Comparison of ENCODE assay signal across 8 cellular contexts in the genomic region with DNA sequence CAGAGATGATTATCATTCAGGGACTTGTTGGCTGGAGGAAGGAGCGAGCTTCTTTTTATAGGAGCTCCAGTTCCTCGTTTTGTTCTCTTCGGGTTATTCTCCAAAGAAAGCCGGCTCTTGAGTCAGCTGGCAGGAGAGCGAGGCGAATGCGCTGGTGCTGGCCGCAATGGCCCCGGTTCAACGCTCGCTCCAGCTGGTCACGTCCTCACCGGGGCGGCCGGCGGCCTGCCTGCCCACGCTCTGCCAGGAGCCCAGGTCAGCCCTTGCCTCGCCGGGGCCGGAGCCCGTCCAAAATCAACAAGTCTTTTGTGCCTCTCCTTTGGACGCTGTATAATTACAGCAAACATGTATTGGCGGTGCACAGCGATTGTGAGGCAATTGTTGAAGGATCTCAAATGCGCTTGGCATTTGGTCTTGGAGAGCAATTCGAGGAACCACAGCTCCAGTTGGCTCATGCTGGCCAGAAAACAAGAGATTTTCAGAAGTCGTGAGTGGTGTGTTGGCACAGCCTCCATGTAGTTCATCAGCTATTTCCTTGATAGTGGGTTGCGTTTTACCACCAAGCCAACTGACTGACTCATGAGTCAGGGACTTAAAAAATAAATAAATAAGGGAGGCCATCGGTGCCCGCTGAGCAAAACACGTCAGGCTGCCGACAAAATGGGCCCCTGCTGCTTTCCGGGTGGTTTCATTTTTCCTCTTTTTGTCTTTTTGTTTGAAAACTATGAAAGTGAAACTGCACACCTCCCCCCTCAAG.
DNase-seq lines count a peak whose midpoint lies in the region; ATAC-seq and TF ChIP-seq lines count a peak whose summit lies in the region.

No MANE protein-coding gene starts in this region.

- peak overlapping the region; percentile 59 for H3K4me3 Mint-ChIP-seq in chondrocyte (ENCODE audit: unreplicated experiment)

- no peak overlapping the region for H4K8ac ChIP-seq in mesenchymal stem cell (ENCODE audit: low read length)

- H4K91ac ChIP-seq in mesenchymal stem cell (ENCODE audit: low read length), result no peak overlapping the region

- DNase-seq in activated gamma-delta T cell treated with Interleukin-2 at 50 U/mL for 16 hours, result peak; percentile 30
- no peak for DNase-seq in activated gamma-delta T cell (lab: John Stamatoyannopoulos, UW)
- DNase-seq in RWPE1 (ENCODE audit: low spot score), result peak; percentile 92
- DNase-seq in chondrocyte (ENCODE audit: low spot score), result peak; percentile 78
- DNase-seq in mesenchymal stem cell, result peak; percentile 68
- peak; percentile 96 for DNase-seq in aorta
- DNase-seq in activated CD4-positive, CD25-positive, alpha-beta regulatory T cell (lab: John Stamatoyannopoulos, UW), result no peak

- POLR2A ChIA-PET in RWPE1 (lab: Yijun Ruan, JAX; ENCODE audit: low non-redundant PET), result no interaction called here

- peaks cover 0 to 34% of the 10 kb centered on the region in 2 experiments for H3K27me3 ChIP-seq in mesenchymal stem cell (ENCODE audit: control insufficient read depth in 1 of 2, insufficient read depth in 1 of 2, low read length in 2 of 2)
- no peaks in the 10 kb centered on the region for H3K27me3 ChIP-seq in aorta (ENCODE audit: control insufficient read depth in 1 of 2, insufficient read depth in 2 of 2, low read length in 1 of 2)

- H2BK5ac ChIP-seq in mesenchymal stem cell (ENCODE audit: low read depth, low read length, poor library complexity, severe bottlenecking), result peak overlapping the region; percentile 38

- no peak overlapping the region for H3K23ac ChIP-seq in mesenchymal stem cell (ENCODE audit: low read length in 2 of 2)

- TF ChIP-seq CTCF in RWPE1 (conservative IDR thresholded peaks at IDR 0.05; ENCODE audit: low read depth) (no peak), chondrocyte (IDR thresholded peaks at IDR 0.05) (no peak)

- H3K27me3 Mint-ChIP-seq in chondrocyte (ENCODE audit: low read depth), result peaks cover 31% of the 10 kb centered on the region

- H3K27ac Mint-ChIP-seq in chondrocyte (ENCODE audit: unreplicated experiment), result peak overlapping the region; percentile 95

- H3K9me3 Mint-ChIP-seq in chondrocyte (ENCODE audit: low read depth), result no peaks in the 10 kb centered on the region

- ATAC-seq in aorta (ENCODE audit: low FRiP score) (peak; percentile 92), GM19455 (IDR thresholded peaks at IDR 0.05; ENCODE audit: unreplicated experiment) (no peak)

- 89% methylated on average over 33 of the region's 33 CpGs for WGBS in mesenchymal stem cell
- WGBS in aorta, 2 donors, result 2 to 4% methylated on average over 33 of the region's 33 CpGs

- H3K27ac ChIP-seq in RWPE1 (peak overlapping the region; percentile 92), mesenchymal stem cell (ENCODE audit: low read length, poor library complexity, severe bottlenecking) (peak overlapping the region; percentile 75), aorta (ENCODE audit: low read depth in 1 of 2, low read length in 2 of 2) (peak overlapping the region; percentile 78 to 97)

- no peak overlapping the region for H3K4ac ChIP-seq in mesenchymal stem cell (ENCODE audit: low read depth in 1 of 2, low read length in 2 of 2)

- H3K4me2 ChIP-seq in mesenchymal stem cell (ENCODE audit: low read length, poor library complexity, severe bottlenecking), result peak overlapping the region; percentile 56

- H3K36me3 ChIP-seq in mesenchymal stem cell (ENCODE audit: control insufficient read depth in 1 of 2, insufficient read depth in 2 of 2, low read depth in 1 of 2, low read length in 2 of 2) (no peaks in the 10 kb centered on the region), aorta (ENCODE audit: control insufficient read depth in 1 of 2, insufficient read depth in 2 of 2, low read length in 1 of 2) (no peaks in the 10 kb centered on the region)

- H3K9me3 ChIP-seq in mesenchymal stem cell (ENCODE audit: control insufficient read depth, low read length), result no peaks in the 10 kb centered on the region
- H3K9me3 ChIP-seq in aorta (ENCODE audit: control insufficient read depth, low read length), result no peaks in the 10 kb centered on the region

- peaks cover 24% of the 10 kb centered on the region for H3K4me1 Mint-ChIP-seq in chondrocyte (ENCODE audit: low read depth)

- peak overlapping the region; percentile 68 for H3K9ac ChIP-seq in mesenchymal stem cell (ENCODE audit: low read length)

- no peak overlapping the region for H2BK120ac ChIP-seq in mesenchymal stem cell (ENCODE audit: low read depth, low read length)

- peak overlapping the region; percentile 63 for H2AK5ac ChIP-seq in mesenchymal stem cell (ENCODE audit: low read length, severe bottlenecking)

- H3K4me1 ChIP-seq in mesenchymal stem cell (ENCODE audit: control insufficient read depth, insufficient read depth, low read depth, low read length), result peaks cover 22% of the 10 kb centered on the region
- peaks cover 0 to 1% of the 10 kb centered on the region in 2 donors for H3K4me1 ChIP-seq in aorta (ENCODE audit: control insufficient read depth in 1 of 2, insufficient read depth in 2 of 2, low read length in 2 of 2)

- H2BK15ac ChIP-seq in mesenchymal stem cell (ENCODE audit: low read depth, poor library complexity, severe bottlenecking), result no peak overlapping the region

- H3K14ac ChIP-seq in mesenchymal stem cell (ENCODE audit: low read length in 2 of 2), result no peak overlapping the region

- no peaks in the 10 kb centered on the region for H3K79me1 ChIP-seq in mesenchymal stem cell (replicated peaks; ENCODE audit: low read length, poor library complexity, severe bottlenecking)

- peak overlapping the region; percentile 31 to 73 for H3K4me3 ChIP-seq in mesenchymal stem cell (ENCODE audit: insufficient read depth in 1 of 2, low read depth in 1 of 2, low read length in 2 of 2)
- H3K4me3 ChIP-seq in aorta (ENCODE audit: low read length in 2 of 2), result no peak overlapping the region

- no peak overlapping the region for H2BK12ac ChIP-seq in mesenchymal stem cell (ENCODE audit: low read length in 2 of 2)

- no peak overlapping the region for H3K18ac ChIP-seq in mesenchymal stem cell (ENCODE audit: low read depth in 1 of 2, low read length in 2 of 2)

- intact Hi-C loops in aorta (cut with DNase I), result loop anchor here (2.0 to 10.0 kb wide), 6 partner anchors 98 to 900 kb away; a partner anchor contains a TSS

- CTCF ChIA-PET in RWPE1 (lab: Yijun Ruan, JAX), result interaction anchor here (0.6 to 1.7 kb wide), 4 partner anchors 10 to 997 kb away, joined by 4 to 9 read pairs (median 6); no protein-coding TSS in a partner anchor

- no peak overlapping the region for H2AFZ ChIP-seq in mesenchymal stem cell (ENCODE audit: low read depth, low read length)

- peaks cover 1% of the 10 kb centered on the region for H3K36me3 Mint-ChIP-seq in chondrocyte (ENCODE audit: low read depth)

Comparison
In these comparisons a context has a peak if more than half of its experiments do, and no peak if none do; other contexts are left out.
1. DNase-seq: peak in activated gamma-delta T cell treated with Interleukin-2 at 50 U/mL for 16 hours (single experiment), RWPE1 (single experiment), chondrocyte (single experiment), mesenchymal stem cell (single experiment) and aorta (2 of 2); none in activated gamma-delta T cell (single experiment) and activated CD4-positive, CD25-positive, alpha-beta regulatory T cell (0 of 4).
2. H3K4me3 ChIP-seq: peak in mesenchymal stem cell (2 of 2); none in aorta (0 of 2).
3. Peak in every context shown above with its lines, with median percentiles within 50 percentile points of each other: H3K27ac ChIP-seq.